In genomic region chr14:29569194-29569593, GRCh38 we compare ENCODE assay signal across 28 cellular contexts.
"Had no signal": no experiment of that assay in that cellular context is flagged by ENCODE, and none has a peak within 500 bp of the region (broad histone marks: within the 10 kb centered on the region; RNA-seq: fewer than 3 reads in every experiment).

No MANE protein-coding gene starts in this region.

- H3K9ac ChIP-seq: neural progenitor cell, parathyroid adenoma had no signal

- H3K4me3 ChIP-seq: neural progenitor cell, ovary, psoas muscle, right lobe of liver, skin epidermis, smooth muscle cell, spleen, suprapubic skin, testis, tibial artery, transverse colon, upper lobe of right lung, uterus had no signal

- H3K79me2 ChIP-seq: parathyroid adenoma had no signal

- H3K4me1 ChIP-seq: parathyroid adenoma, psoas muscle, right lobe of liver, spleen, suprapubic skin, testis, tibial artery, transverse colon, upper lobe of right lung, uterus had no signal

- DNase-seq: natural killer cell; occipital lobe; ovary; posterior cingulate gyrus; psoas muscle; right cardiac atrium; right lobe of liver; spleen; stimulated activated CD4-positive, alpha-beta T cell treated with anti-CD3 and anti-CD28 coated beads, Interleukin-12 subunit alpha, Interleukin-12 subunit beta, amount 100 ng/mL, for 4 hours; stimulated activated CD4-positive, alpha-beta T cell treated with anti-CD3 and anti-CD28 coated beads, Interleukin-1b, Interleukin-23, amount 100 ng/mL, for 48 hours; stimulated activated CD4-positive, alpha-beta T cell treated with anti-CD3 and anti-CD28 coated beads, Interleukin-4, amount 100 ng/mL, for 1 hour; stimulated activated CD4-positive, alpha-beta T cell treated with anti-CD3 and anti-CD28 coated beads, Interleukin-4, amount 100 ng/mL, for 4 hours; stimulated activated CD8-positive, alpha-beta memory T cell treated with anti-CD3 and anti-CD28 coated beads, Interleukin-4, amount 100 ng/mL, for 48 hours; stimulated activated naive CD4-positive, alpha-beta T cell; stimulated activated naive CD8-positive, alpha-beta T cell treated with anti-CD3 and anti-CD28 coated beads, Interleukin-15, amount 100 ng/mL, for 72 hours; stimulated activated naive CD8-positive, alpha-beta T cell treated with anti-CD3 and anti-CD28 coated beads, Interleukin-15, Interleukin-2, amounts not matched to agents 100 U/mL and 50 U/mL, for 24 hours; substantia nigra; testis; tibial artery; transverse colon; upper lobe of right lung; uterus had no signal

- H3K27ac ChIP-seq: neural progenitor cell, ovary, parathyroid adenoma, psoas muscle, right lobe of liver, skin epidermis, spleen, suprapubic skin, testis, tibial artery, transverse colon, upper lobe of right lung, uterus had no signal

- ATAC-seq: natural killer cell; psoas muscle; right cardiac atrium; right lobe of liver; stimulated activated memory B cell treated with anti-CD40 and anti-IgM and Interleukin-4, amounts not matched to agents 10 μg/mL and 1 μg/mL and 100 μg/mL, for 72 hours; stimulated activated naive CD8-positive, alpha-beta T cell treated with anti-CD3 and anti-CD28 coated beads, Interleukin-15, amount 100 ng/mL, for 72 hours; stimulated activated naive CD8-positive, alpha-beta T cell treated with anti-CD3 and anti-CD28 coated beads, Interleukin-15, Interleukin-2, amounts not matched to agents 100 U/mL and 50 U/mL, for 24 hours; upper lobe of right lung had no signal

- H3K9me3 ChIP-seq: ovary, psoas muscle, right lobe of liver, suprapubic skin, testis, uterus had no signal

- H3K27me3 ChIP-seq: neural progenitor cell, ovary, right lobe of liver, spleen, suprapubic skin, testis, tibial artery, transverse colon, upper lobe of right lung, uterus had no signal

- H2AFZ ChIP-seq: neural progenitor cell, parathyroid adenoma had no signal

- H3K4me2 ChIP-seq: neural progenitor cell, smooth muscle cell had no signal

- H3K36me3 ChIP-seq: neural progenitor cell, ovary, right lobe of liver, spleen, suprapubic skin, tibial artery, transverse colon, upper lobe of right lung, uterus had no signal
